ENCODE assay signal across 2 cellular contexts in genomic region chr18:10405014-10405493, GRCh38.
TF ChIP-seq lines count a peak whose summit lies in the region.

No MANE protein-coding gene starts in this region.

TF ChIP-seq in SK-N-SH treated with all-trans-retinoic acid at 6 μM for 48 hours, 23 proteins besides CTCF, POLR2A, EP300 and RAD21 (continued from another document):
- TF ChIP-seq, protein P1, sequence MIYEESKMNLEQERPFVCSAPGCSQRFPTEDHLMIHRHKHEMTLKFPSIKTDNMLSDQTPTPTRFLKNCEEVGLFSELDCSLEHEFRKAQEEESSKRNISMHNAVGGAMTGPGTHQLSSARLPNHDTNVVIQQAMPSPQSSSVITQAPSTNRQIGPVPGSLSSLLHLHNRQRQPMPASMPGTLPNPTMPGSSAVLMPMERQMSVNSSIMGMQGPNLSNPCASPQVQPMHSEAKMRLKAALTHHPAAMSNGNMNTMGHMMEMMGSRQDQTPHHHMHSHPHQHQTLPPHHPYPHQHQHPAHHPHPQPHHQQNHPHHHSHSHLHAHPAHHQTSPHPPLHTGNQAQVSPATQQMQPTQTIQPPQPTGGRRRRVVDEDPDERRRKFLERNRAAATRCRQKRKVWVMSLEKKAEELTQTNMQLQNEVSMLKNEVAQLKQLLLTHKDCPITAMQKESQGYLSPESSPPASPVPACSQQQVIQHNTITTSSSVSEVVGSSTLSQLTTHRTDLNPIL (CRISPR knock-in tag; IDR thresholded peaks at IDR 0.05; ENCODE audit: low read depth): no peak
- TF ChIP-seq PPARA (CRISPR knock-in tag; IDR thresholded peaks at IDR 0.05; ENCODE audit: borderline replicate concordance): no peak

TF ChIP-seq in K562, 482 proteins besides CTCF, POLR2A, EP300 and RAD21:
- TF ChIP-seq RREB1 (CRISPR knock-in tag; IDR thresholded peaks at IDR 0.05) (no peak), KDM4B (IDR thresholded peaks at IDR 0.05; ENCODE audit: borderline replicate concordance in 2 of 2, low read depth in 1 of 2) (no peak), CEBPG (CRISPR knock-in tag; IDR thresholded peaks at IDR 0.05) (no peak), CEBPG (tag; conservative IDR thresholded peaks at IDR 0.05 in 1 of 2, IDR thresholded peaks at IDR 0.05 in 1 of 2) (peak in 1 of 2 experiments; percentile 32; a peak in 1 of 4 replicates), ZNF436 (CRISPR knock-in tag; IDR thresholded peaks at IDR 0.05) (no peak), CEBPB (tag; IDR thresholded peaks at IDR 0.05) (peak; percentile 38; the same call in 1 of the 2 replicates)
